Comparison of ENCODE assay signal across 1 cellular context in genomic region chr17:43211480-43212402, GRCh38.
A peak's percentile ranks its signal among the peaks of the same experiment; 100 is the strongest.
TF ChIP-seq lines count a peak whose summit lies in the region.

A gene with protein sequence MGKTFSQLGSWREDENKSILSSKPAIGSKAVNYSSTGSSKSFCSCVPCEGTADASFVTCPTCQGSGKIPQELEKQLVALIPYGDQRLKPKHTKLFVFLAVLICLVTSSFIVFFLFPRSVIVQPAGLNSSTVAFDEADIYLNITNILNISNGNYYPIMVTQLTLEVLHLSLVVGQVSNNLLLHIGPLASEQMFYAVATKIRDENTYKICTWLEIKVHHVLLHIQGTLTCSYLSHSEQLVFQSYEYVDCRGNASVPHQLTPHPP (plus strand): TSS chr17:43211875. CDS start chr17:43213042, 1,167 bp downstream.

TF ChIP-seq in GM12878, 131 proteins besides CTCF, POLR2A, EP300 and RAD21 (continued from another document):
- TF ChIP-seq ZBTB40 (IDR thresholded peaks at IDR 0.05; ENCODE audit: borderline replicate concordance) (no peak), PML (IDR thresholded peaks at IDR 0.05; ENCODE audit: low read length) (peak; percentile 34; the same call in 1 of the 2 replicates), HCFC1 (IDR thresholded peaks at IDR 0.05; ENCODE audit: low read length) (no peak), ETV6 (conservative IDR thresholded peaks at IDR 0.05 in 1 of 2, IDR thresholded peaks at IDR 0.05 in 1 of 2; ENCODE audit: borderline replicate concordance in 1 of 2, low read depth in 1 of 2) (0 out of 4 replicates have a peak, but pooled peaks of 1 of the 2 experiments have one; percentile 17)
